Comparison of ENCODE assay signal across 8 cellular contexts in the genomic region with DNA sequence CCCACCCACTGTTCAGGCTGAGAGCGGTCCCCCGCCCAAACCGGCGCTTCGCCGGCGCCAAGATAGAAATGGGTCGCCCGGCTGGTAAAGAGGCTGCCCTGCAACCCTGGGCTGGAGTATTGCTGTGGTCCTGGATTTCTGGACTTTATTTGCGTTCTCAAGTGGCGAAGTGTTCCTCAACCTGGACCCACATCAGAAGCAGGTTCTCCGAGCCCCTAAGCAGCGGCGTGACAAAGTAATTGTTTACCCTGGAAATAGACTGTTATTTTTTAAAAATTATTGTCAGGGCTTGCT. TPM values are rescaled to one million over a fixed set of nuclear protein-coding genes. Genes with fewer than 3 reads are reported as not detected.
DNase-seq lines count a peak whose midpoint lies in the region; ATAC-seq and TF ChIP-seq lines count a peak whose summit lies in the region.

No MANE protein-coding gene starts in this region.

- TF ChIP-seq POLR2A in suprapubic skin (IDR thresholded peaks at IDR 0.05) = no peak

- no peak for TF ChIP-seq EP300 in suprapubic skin (IDR thresholded peaks at IDR 0.05)

- H3K4me3 ChIP-seq in ascending aorta (peak overlapping the region; percentile 89 to 92), kidney epithelial cell (ENCODE audit: low read depth, low read length) (peak overlapping the region; percentile 99), suprapubic skin (peak overlapping the region; percentile 93)

- H3K27me3 ChIP-seq in ascending aorta = no peaks in the 10 kb centered on the region
- H3K27me3 ChIP-seq in kidney epithelial cell (ENCODE audit: control insufficient read depth, insufficient read depth, low read length) = no peaks in the 10 kb centered on the region
- no peaks in the 10 kb centered on the region for H3K27me3 ChIP-seq in suprapubic skin

- peaks cover 0 to 3% of the 10 kb centered on the region in 2 donors for H3K36me3 ChIP-seq in ascending aorta
- no peaks in the 10 kb centered on the region for H3K36me3 ChIP-seq in kidney epithelial cell (ENCODE audit: control insufficient read depth, insufficient read depth, low read length)
- H3K36me3 ChIP-seq in suprapubic skin = peaks cover 4% of the 10 kb centered on the region

- H3K27ac ChIP-seq in ascending aorta (peak overlapping the region; percentile 96 to 100), suprapubic skin (peak overlapping the region; percentile 99)

- H3K4me1 ChIP-seq in ascending aorta = peaks cover 0 to 7% of the 10 kb centered on the region in 2 donors
- peaks cover 31% of the 10 kb centered on the region for H3K4me1 ChIP-seq in suprapubic skin

- WGBS in suprapubic skin = under 1% methylated on average over 14 of the region's 14 CpGs

- TF ChIP-seq CTCF in ascending aorta (IDR thresholded peaks at IDR 0.05) (no peak), kidney epithelial cell (IDR thresholded peaks at IDR 0.05; ENCODE audit: insufficient read depth, low read length, poor library complexity, severe bottlenecking) (no peak), suprapubic skin (IDR thresholded peaks at IDR 0.05) (no peak)

- DNase-seq in ascending aorta (ENCODE audit: low spot score in 2 of 2) (no peak), kidney epithelial cell (ENCODE audit: low read depth) (no peak), suprapubic skin (ENCODE audit: low spot score in 2 of 2) (no peak), midbrain (lab: John Stamatoyannopoulos, UW) (no peak), mesenteric fat pad (ENCODE audit: low spot score) (no peak), activated gamma-delta T cell treated with Interleukin-2 at 50 U/mL for 16 hours (no peak)

- H3K9me3 ChIP-seq in ascending aorta = no peaks in the 10 kb centered on the region
- no peaks in the 10 kb centered on the region for H3K9me3 ChIP-seq in suprapubic skin

- intact Hi-C loops in ascending aorta (cut with DNase I) = loop anchor here (2.0 to 5.0 kb wide), 4 partner anchors 41 to 526 kb away; a partner anchor contains a TSS

- ATAC-seq in GM19035 (IDR thresholded peaks at IDR 0.05; ENCODE audit: unreplicated experiment) (peak; percentile 34), HG03280 (IDR thresholded peaks at IDR 0.05; ENCODE audit: unreplicated experiment) (peak; percentile 34)

RNA-seq across cellular contexts. Expression of a gene that starts 0.5 kb away (rescaled TPM):
- total RNA-seq in ascending aorta (22.1 TPM), kidney epithelial cell (36.3 and 41.8 TPM in 2 replicates), suprapubic skin (10 to 100 TPM; 63.7 to 86.0 (median 69.7) TPM), mesenteric fat pad (29.2 TPM)
